8 cellular contexts compared by ENCODE assay signal in the genomic region with DNA sequence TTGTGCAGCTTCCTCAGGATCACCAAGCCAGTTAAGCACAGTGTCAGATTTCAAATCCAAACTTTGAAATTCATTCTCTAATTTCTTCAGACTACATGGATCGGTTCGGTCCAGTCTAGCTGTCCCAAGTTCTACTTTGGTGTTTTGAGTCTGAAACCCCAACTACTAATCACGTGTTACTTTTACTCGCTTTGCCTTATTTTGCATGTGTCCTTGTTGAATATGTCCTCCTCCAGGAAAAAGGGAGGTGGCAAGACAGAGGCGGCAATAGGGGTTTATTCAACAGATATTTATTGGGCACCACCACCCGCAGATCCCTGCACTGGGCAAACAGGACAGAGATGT. TPM values are rescaled to one million over a fixed set of nuclear protein-coding genes. Genes with fewer than 3 reads are reported as not detected.
DNase-seq lines count a peak whose midpoint lies in the region; ATAC-seq, FAIRE-seq and TF ChIP-seq lines count a peak whose summit lies in the region.

No MANE protein-coding gene starts in this region.

- H2AFZ ChIP-seq in PC-9, result peak overlapping the region; percentile 81; the same call in 1 of the 2 replicates
- H2AFZ ChIP-seq in endothelial cell of umbilical vein (ENCODE audit: low read depth, low read length), result peak overlapping the region; percentile 5

- H3K4me3 ChIP-seq in PC-9 (peak overlapping the region; percentile 68), endothelial cell of umbilical vein (replicated peaks in 1 of 3; ENCODE audit: insufficient read depth in 1 of 3, low read depth in 1 of 3, low read length in 3 of 3) (peak overlapping the region in 1 of 3 experiments; percentile 11), ovary (peak overlapping the region; percentile 34)

- TF ChIP-seq POLR2A in endothelial cell of umbilical vein (IDR thresholded peaks at IDR 0.05; ENCODE audit: low read depth, low read length) (no peak), ovary (IDR thresholded peaks at IDR 0.05) (no peak)

- WGBS in ovary, 3 donors, result 0 to 1% (median 1%) methylated on average over 6 of the region's 6 CpGs

- no peak for TF ChIP-seq EP300 in ovary (IDR thresholded peaks at IDR 0.05)

- CTCF ChIA-PET in PC-9 (lab: Charles Lee), result interaction anchor here (0.7 kb wide), 1 partner anchor 35 kb away, joined by 17 read pairs; no protein-coding TSS in a partner anchor
- CTCF ChIA-PET in endothelial cell of umbilical vein (lab: Charles Lee), result interaction anchor here (0.8 to 2.6 kb wide), 7 partner anchors 9 to 169 kb away, joined by 3 to 14 read pairs (median 5); a partner anchor contains a TSS

- no peaks in the 10 kb centered on the region for H3K9me3 ChIP-seq in PC-9 (ENCODE audit: insufficient read depth, low read depth)
- H3K9me3 ChIP-seq in endothelial cell of umbilical vein (replicated peaks; ENCODE audit: control insufficient read depth, insufficient read depth, low read length), result no peaks in the 10 kb centered on the region
- no peaks in the 10 kb centered on the region for H3K9me3 ChIP-seq in ovary

- POLR2A ChIA-PET in PC-9 (lab: Charles Lee; ENCODE audit: unreplicated experiment), result no interaction called here
- POLR2A ChIA-PET in endothelial cell of umbilical vein (lab: Charles Lee), result no interaction called here

- no TSS peak for BruUV-seq in PC-9 (replicated peaks; lab: Mats Ljungman, UMichigan)
- BruUV-seq in endothelial cell of umbilical vein (replicated peaks; lab: Mats Ljungman, UMichigan), result no TSS peak

- H3K9ac ChIP-seq in endothelial cell of umbilical vein (replicated peaks; ENCODE audit: extremely low read depth, insufficient read depth, low read length), result no peak overlapping the region

- DNase-seq in DMS114 treated with DMSO at 0.1 percent for 48 hours (lab: John Stamatoyannopoulos, UW; ENCODE audit: unreplicated experiment), result peak; percentile 1
- no peak for DNase-seq in PC-9
- no peak for DNase-seq in endothelial cell of umbilical vein (ENCODE audit: low read depth, low spot score)
- no peak for DNase-seq in ovary
- no peak for DNase-seq in NCI-H146 treated with DMSO at 0.1 percent for 48 hours (lab: John Stamatoyannopoulos, UW; ENCODE audit: unreplicated experiment)
- DNase-seq in stimulated activated CD4-positive, alpha-beta T cell treated with anti-CD3 and anti-CD28 coated beads, Interleukin-2, amount 100 ng/mL, for 24 hours, result no peak
- no peak for DNase-seq in GOT3 (lab: John Stamatoyannopoulos, UW)

- intact Hi-C loops in PC-9 (cut with micrococcal nuclease; ENCODE audit: unreplicated experiment) (loop anchor here (5.0 kb wide), 1 partner anchor 40 kb away; a partner anchor contains a TSS), endothelial cell of umbilical vein (cut with micrococcal nuclease) (no loop called here), ovary (cut with DNase I) (loop anchor here in 1 of 4 donors (5.0 kb wide), 1 partner anchor 50 kb away; no protein-coding TSS in a partner anchor)

- H3K4me1 ChIP-seq in PC-9 (replicated peaks; ENCODE audit: insufficient read depth), result peaks cover 31% of the 10 kb centered on the region
- H3K4me1 ChIP-seq in endothelial cell of umbilical vein (ENCODE audit: control insufficient read depth, extremely low read depth, insufficient read depth, low read length), result peaks cover 5% of the 10 kb centered on the region
- H3K4me1 ChIP-seq in ovary (ENCODE audit: insufficient read depth), result peaks cover 8% of the 10 kb centered on the region

- dilution Hi-C loops in endothelial cell of umbilical vein (cut with MboI; ENCODE audit: extremely low pct_ligation_motif_present, low sequenced_read_pairs), result no loop called here

- no peaks in the 10 kb centered on the region for H3K9me2 ChIP-seq in PC-9 (ENCODE audit: insufficient read depth)

- H3K4me2 ChIP-seq in PC-9 (peak overlapping the region; percentile 98), endothelial cell of umbilical vein (ENCODE audit: insufficient read depth, low read length) (peak overlapping the region; percentile 46)

- no peak for ATAC-seq in HG03439 (IDR thresholded peaks at IDR 0.05; ENCODE audit: unreplicated experiment)

- TF ChIP-seq CTCF in PC-9 (conservative IDR thresholded peaks at IDR 0.05) (no peak), endothelial cell of umbilical vein (IDR thresholded peaks at IDR 0.05; ENCODE audit: extremely low read depth in 1 of 2, insufficient read depth in 1 of 2, low read depth in 1 of 2, low read length in 2 of 2) (no peak), ovary (IDR thresholded peaks at IDR 0.05) (no peak)

- no peaks in the 10 kb centered on the region for H3K27me3 ChIP-seq in PC-9 (ENCODE audit: insufficient read depth, low read depth)
- peaks cover 43 to 45% of the 10 kb centered on the region in 2 experiments for H3K27me3 ChIP-seq in endothelial cell of umbilical vein (ENCODE audit: control insufficient read depth in 2 of 2, insufficient read depth in 2 of 2, low read length in 2 of 2)
- no peaks in the 10 kb centered on the region for H3K27me3 ChIP-seq in ovary

- no peaks in the 10 kb centered on the region for H4K20me1 ChIP-seq in PC-9 (ENCODE audit: insufficient read depth)
- no peaks in the 10 kb centered on the region for H4K20me1 ChIP-seq in endothelial cell of umbilical vein (replicated peaks; ENCODE audit: control insufficient read depth, extremely low read depth, insufficient read depth, low read length)

- no peaks in the 10 kb centered on the region for H3K79me2 ChIP-seq in PC-9 (ENCODE audit: low read depth)
- H3K79me2 ChIP-seq in endothelial cell of umbilical vein (ENCODE audit: control insufficient read depth, insufficient read depth, low read length), result no peaks in the 10 kb centered on the region

- no peak for FAIRE-seq in endothelial cell of umbilical vein (lab: Jason Lieb, UNC)

- no peaks in the 10 kb centered on the region for H3K9me1 ChIP-seq in endothelial cell of umbilical vein (replicated peaks; ENCODE audit: control insufficient read depth, extremely low read depth, insufficient read depth, low read length)

- H3K36me3 ChIP-seq in PC-9 (ENCODE audit: low read depth), result no peaks in the 10 kb centered on the region
- H3K36me3 ChIP-seq in endothelial cell of umbilical vein (ENCODE audit: control insufficient read depth in 2 of 2, extremely low read depth in 1 of 2, insufficient read depth in 2 of 2, low read length in 2 of 2), result no peaks in the 10 kb centered on the region
- H3K36me3 ChIP-seq in ovary, result no peaks in the 10 kb centered on the region

- peaks cover 22% of the 10 kb centered on the region for H3F3A ChIP-seq in PC-9 (ENCODE audit: insufficient read depth, low read depth)

- H3K27ac ChIP-seq in PC-9 (no peak overlapping the region), endothelial cell of umbilical vein (ENCODE audit: insufficient read depth, low read depth, low read length) (no peak overlapping the region), ovary (peak overlapping the region; percentile 63 to 80)

TF ChIP-seq in endothelial cell of umbilical vein, 7 proteins besides CTCF, POLR2A, EP300 and RAD21:
- TF ChIP-seq EZH2 (IDR thresholded peaks at IDR 0.05; ENCODE audit: borderline replicate concordance, low read depth, low read length, severe bottlenecking), result peak; percentile 26
- no peak for TF ChIP-seq JUN (IDR thresholded peaks at IDR 0.05; ENCODE audit: borderline replicate concordance, insufficient read depth, insufficient read length, low read depth)
TF ChIP-seq in endothelial cell of umbilical vein: peak in this region for 1.

RNA-seq across cellular contexts. Expression of a gene that starts 0.5 kb away (rescaled TPM):
- total RNA-seq in PC-9 (2021), result 1.7 and 2.9 TPM in 2 replicates
- total RNA-seq in endothelial cell of umbilical vein, result 0.14 and 0.24 TPM in 2 replicates
- polyA plus RNA-seq in endothelial cell of umbilical vein, result 0.05 and 0.07 TPM in 2 replicates
- 0.09 and 0.10 TPM in 2 replicates for polyA plus RNA-seq in endothelial cell of umbilical vein (2011; cell fraction: cytosol; rRNA removed)
- polyA plus RNA-seq in endothelial cell of umbilical vein (2011; cell fraction: nucleus; rRNA removed), result 0.08 and 0.10 TPM in 2 replicates
- 0.17 and 0.49 TPM in 2 replicates for polyA plus RNA-seq in endothelial cell of umbilical vein (2012)
- 0.08 and 0.39 TPM in 2 replicates for polyA minus RNA-seq in endothelial cell of umbilical vein
- polyA minus RNA-seq in endothelial cell of umbilical vein (2011; cell fraction: cytosol; rRNA and poly(A)+ RNA removed), result 3.4 TPM
- not detected in 2 replicates for polyA minus RNA-seq in endothelial cell of umbilical vein (2011; cell fraction: nucleus; rRNA and poly(A)+ RNA removed)
- total RNA-seq in ovary, result 10 to 100 TPM; 28.0 to 86.0 (median 47.0) TPM
- 10 to 100 TPM in 1 of 2 donors, 1 to 10 TPM in 1; 9.4 to 34.9 TPM for polyA plus RNA-seq in ovary

RNA-seq across cellular contexts. Expression of a gene that starts 39.1 kb away (rescaled TPM):
- total RNA-seq in PC-9 (2021), result 24.4 and 24.8 TPM in 2 replicates
- total RNA-seq in endothelial cell of umbilical vein, result 19.7 and 20.6 TPM in 2 replicates
- polyA plus RNA-seq in endothelial cell of umbilical vein, result 5.9 and 7.3 TPM in 2 replicates
- polyA plus RNA-seq in endothelial cell of umbilical vein (2011; cell fraction: cytosol; rRNA removed), result 7.9 and 8.1 TPM in 2 replicates
- 7.2 and 8.7 TPM in 2 replicates for polyA plus RNA-seq in endothelial cell of umbilical vein (2011; cell fraction: nucleus; rRNA removed)
- 14.8 and 16.5 TPM in 2 replicates for polyA plus RNA-seq in endothelial cell of umbilical vein (2012)
- 8.3 and 13.7 TPM in 2 replicates for polyA minus RNA-seq in endothelial cell of umbilical vein
- polyA minus RNA-seq in endothelial cell of umbilical vein (2011; cell fraction: cytosol; rRNA and poly(A)+ RNA removed), result 7.0 TPM
- polyA minus RNA-seq in endothelial cell of umbilical vein (2011; cell fraction: nucleus; rRNA and poly(A)+ RNA removed), result 11.9 and 23.4 TPM in 2 replicates
- 10 to 100 TPM in 6 of 7 donors, 1 to 10 TPM in 1; 9.7 to 30.0 (median 18.2) TPM for total RNA-seq in ovary
- 10 to 100 TPM in 1 of 2 donors, 1 to 10 TPM in 1; 6.6 to 14.6 TPM for polyA plus RNA-seq in ovary

Comparison
In these comparisons a context has a peak if more than half of its experiments do, and no peak if none do; other contexts are left out.
1. H3K27ac ChIP-seq: peak in ovary (2 of 2); none in PC-9 (single experiment) and endothelial cell of umbilical vein (single experiment).